In the genomic region with DNA sequence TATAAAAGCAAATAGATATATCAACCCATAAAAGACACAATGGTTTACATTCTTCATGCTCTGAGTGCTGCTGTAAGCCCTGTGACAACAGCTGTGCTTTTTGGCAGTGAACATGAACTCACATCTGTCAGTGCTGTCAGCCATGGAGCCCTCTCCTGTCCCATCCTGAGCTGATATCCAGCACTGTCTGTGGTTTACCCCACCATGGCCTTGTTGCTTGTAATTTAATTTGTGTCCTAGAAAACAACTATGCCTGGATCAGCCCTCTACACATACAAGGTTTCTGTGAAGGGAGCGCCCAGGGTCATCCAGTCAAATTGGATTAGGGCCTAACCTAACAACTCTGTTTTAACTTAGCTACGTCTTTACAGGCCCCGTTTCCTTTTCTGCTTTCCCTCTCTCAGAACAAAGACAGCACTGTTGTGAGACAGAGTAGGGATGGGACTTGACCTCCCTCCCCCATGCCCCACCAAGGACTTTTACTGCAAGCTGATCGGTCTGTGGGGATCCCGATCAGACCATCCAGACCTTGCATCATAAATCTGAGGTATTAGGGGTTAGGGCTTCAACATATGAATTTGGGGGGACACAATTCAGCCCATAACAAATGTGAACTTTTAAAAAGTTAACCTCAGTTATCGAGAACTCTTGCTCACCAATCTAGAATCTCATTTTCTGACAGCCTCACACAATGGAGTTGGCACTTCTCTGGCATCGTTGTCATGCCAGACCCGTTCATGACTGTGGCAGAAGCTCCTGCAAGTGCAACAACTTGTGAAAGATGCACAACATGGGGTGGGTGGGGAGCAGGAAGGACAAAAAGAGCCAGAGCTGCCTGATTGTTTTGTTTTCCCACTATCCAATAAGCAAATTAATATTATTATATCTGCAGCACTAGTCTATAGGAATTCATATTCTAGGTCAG, we compare ENCODE assay signal across 1 cellular context.
TF ChIP-seq lines count a peak whose summit lies in the region.

No MANE protein-coding gene starts in this region.

TF ChIP-seq in HepG2, 621 proteins besides CTCF, POLR2A, EP300 and RAD21 (continued from another document and continues in another):
- no peak for TF ChIP-seq MTERF4 (CRISPR knock-in tag; IDR thresholded peaks at IDR 0.05)
- no peak for TF ChIP-seq ZNF468 (CRISPR knock-in tag; IDR thresholded peaks at IDR 0.05)
- no peak for TF ChIP-seq ZNF382 (CRISPR knock-in tag; IDR thresholded peaks at IDR 0.05; ENCODE audit: borderline replicate concordance)
- TF ChIP-seq ZNF441 (CRISPR knock-in tag; IDR thresholded peaks at IDR 0.05; ENCODE audit: borderline replicate concordance), result no peak
- no peak for TF ChIP-seq CHCHD3 (CRISPR knock-in tag; IDR thresholded peaks at IDR 0.05)
- no peak for TF ChIP-seq JDP2 (CRISPR knock-in tag; IDR thresholded peaks at IDR 0.05; ENCODE audit: borderline replicate concordance)
- TF ChIP-seq PPARG (CRISPR knock-in tag; conservative IDR thresholded peaks at IDR 0.05), result 0 out of 2 replicates have a peak, but pooled peaks have one; percentile 40
- no peak; the same call in 1 of the 2 replicates for TF ChIP-seq IKZF5 (CRISPR knock-in tag; IDR thresholded peaks at IDR 0.05)
- TF ChIP-seq, protein P1, sequence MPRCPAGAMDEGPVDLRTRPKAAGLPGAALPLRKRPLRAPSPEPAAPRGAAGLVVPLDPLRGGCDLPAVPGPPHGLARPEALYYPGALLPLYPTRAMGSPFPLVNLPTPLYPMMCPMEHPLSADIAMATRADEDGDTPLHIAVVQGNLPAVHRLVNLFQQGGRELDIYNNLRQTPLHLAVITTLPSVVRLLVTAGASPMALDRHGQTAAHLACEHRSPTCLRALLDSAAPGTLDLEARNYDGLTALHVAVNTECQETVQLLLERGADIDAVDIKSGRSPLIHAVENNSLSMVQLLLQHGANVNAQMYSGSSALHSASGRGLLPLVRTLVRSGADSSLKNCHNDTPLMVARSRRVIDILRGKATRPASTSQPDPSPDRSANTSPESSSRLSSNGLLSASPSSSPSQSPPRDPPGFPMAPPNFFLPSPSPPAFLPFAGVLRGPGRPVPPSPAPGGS (CRISPR knock-in tag; IDR thresholded peaks at IDR 0.05), result no peak
- TF ChIP-seq SETDB1 (CRISPR knock-in tag; IDR thresholded peaks at IDR 0.05; ENCODE audit: borderline replicate concordance), result no peak
- TF ChIP-seq ZNF558 (CRISPR knock-in tag; IDR thresholded peaks at IDR 0.05; ENCODE audit: borderline replicate concordance), result no peak
- TF ChIP-seq SRY (CRISPR knock-in tag; IDR thresholded peaks at IDR 0.05), result no peak
- TF ChIP-seq, protein P2, sequence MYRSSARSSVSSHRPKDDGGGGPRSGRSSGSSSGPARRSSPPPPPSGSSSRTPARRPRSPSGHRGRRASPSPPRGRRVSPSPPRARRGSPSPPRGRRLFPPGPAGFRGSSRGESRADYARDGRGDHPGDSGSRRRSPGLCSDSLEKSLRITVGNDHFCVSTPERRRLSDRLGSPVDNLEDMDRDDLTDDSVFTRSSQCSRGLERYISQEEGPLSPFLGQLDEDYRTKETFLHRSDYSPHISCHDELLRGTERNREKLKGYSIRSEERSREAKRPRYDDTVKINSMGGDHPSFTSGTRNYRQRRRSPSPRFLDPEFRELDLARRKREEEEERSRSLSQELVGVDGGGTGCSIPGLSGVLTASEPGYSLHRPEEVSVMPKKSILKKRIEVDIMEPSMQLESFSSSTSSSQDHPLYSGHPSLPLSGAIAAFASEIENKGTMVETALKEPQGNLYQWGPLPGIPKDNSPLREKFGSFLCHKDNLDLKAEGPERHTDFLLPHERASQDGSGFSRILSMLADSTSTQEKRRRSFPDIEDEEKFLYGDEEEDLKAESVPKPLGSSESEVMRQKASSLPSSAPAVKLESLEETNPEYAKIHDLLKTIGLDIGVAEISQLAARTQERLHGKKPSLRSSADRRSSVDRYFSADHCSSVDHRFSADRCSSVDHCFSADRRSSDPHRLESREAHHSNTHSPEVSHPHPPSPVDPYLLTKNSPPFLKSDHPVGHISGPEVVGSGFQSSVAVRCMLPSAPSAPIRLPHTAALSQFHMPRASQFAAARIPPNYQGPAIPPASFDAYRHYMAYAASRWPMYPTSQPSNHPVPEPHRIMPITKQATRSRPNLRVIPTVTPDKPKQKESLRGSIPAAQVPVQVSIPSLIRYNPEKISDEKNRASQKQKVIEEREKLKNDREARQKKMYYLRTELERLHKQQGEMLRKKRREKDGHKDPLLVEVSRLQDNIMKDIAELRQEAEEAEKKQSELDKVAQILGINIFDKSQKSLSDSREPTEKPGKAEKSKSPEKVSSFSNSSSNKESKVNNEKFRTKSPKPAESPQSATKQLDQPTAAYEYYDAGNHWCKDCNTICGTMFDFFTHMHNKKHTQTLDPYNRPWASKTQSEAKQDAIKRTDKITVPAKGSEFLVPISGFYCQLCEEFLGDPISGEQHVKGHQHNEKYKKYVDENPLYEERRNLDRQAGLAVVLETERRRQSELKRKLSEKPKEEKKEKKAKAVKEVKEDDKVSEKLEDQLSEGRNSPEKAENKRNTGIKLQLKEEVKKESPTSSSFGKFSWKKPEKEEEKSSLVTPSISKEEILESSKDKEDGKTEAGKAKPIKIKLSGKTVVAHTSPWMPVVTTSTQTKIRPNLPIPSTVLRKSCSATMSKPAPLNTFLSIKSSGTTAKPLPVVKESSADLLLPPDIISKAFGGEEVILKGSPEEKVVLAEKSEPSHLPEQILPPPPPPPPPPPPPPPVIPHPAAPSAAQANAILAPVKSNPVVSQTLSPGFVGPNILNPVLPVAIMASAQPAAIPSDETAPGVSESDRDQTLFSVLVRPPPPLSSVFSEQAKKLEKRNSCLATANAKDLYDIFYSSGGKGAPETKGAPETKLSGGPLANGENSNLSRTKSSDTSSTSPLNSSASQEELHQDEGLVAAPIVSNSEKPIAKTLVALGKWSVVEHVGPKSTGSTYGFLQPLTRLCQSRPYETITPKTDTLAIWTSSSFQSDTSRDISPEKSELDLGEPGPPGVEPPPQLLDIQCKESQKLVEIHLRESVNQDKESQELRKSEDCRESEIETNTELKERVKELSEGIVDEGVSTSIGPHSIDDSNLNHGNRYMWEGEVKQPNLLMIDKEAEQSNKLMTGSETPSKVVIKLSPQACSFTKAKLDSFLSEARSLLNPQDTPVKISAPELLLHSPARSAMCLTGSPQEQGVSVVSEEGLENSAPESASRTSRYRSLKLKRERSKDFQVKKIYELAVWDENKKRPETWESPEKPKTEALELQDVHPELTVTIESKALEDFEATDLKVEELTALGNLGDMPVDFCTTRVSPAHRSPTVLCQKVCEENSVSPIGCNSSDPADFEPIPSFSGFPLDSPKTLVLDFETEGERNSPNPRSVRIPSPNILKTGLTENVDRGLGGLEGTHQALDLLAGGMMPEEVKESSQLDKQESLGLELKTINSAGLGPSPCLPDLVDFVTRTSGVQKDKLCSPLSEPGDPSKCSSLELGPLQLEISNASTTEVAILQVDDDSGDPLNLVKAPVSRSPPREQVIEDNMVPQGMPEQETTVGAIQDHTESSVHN (CRISPR knock-in tag; IDR thresholded peaks at IDR 0.05), result no peak
- no peak for TF ChIP-seq MYNN (CRISPR knock-in tag; IDR thresholded peaks at IDR 0.05; ENCODE audit: low read depth)
- no peak for TF ChIP-seq ATAD3A (CRISPR knock-in tag; IDR thresholded peaks at IDR 0.05)
- no peak for TF ChIP-seq NFYB (CRISPR knock-in tag; IDR thresholded peaks at IDR 0.05)
- no peak for TF ChIP-seq RARG (CRISPR knock-in tag; IDR thresholded peaks at IDR 0.05; ENCODE audit: low read depth)
- TF ChIP-seq ZNF510 (CRISPR knock-in tag; IDR thresholded peaks at IDR 0.05; ENCODE audit: low read depth), result no peak
- TF ChIP-seq NR2F1 (CRISPR knock-in tag; IDR thresholded peaks at IDR 0.05), result 0 out of 4 replicates have a peak, but pooled peaks of 1 of the 2 experiments have one; percentile 19
- peak; percentile 47; the same call in 1 of the 2 replicates for TF ChIP-seq ELF3 (CRISPR knock-in tag; IDR thresholded peaks at IDR 0.05)
- no peak for TF ChIP-seq ZNF850 (CRISPR knock-in tag; conservative IDR thresholded peaks at IDR 0.05)
- TF ChIP-seq RXRB (CRISPR knock-in tag; IDR thresholded peaks at IDR 0.05; ENCODE audit: borderline replicate concordance), result peak; percentile 67; the same call in 1 of the 2 replicates
- no peak for TF ChIP-seq DR1 (CRISPR knock-in tag; IDR thresholded peaks at IDR 0.05)
- no peak for TF ChIP-seq GABPB1 (CRISPR knock-in tag; IDR thresholded peaks at IDR 0.05)
- peak; percentile 92 for TF ChIP-seq GATAD2A (CRISPR knock-in tag; IDR thresholded peaks at IDR 0.05)
- TF ChIP-seq ZNF136 (CRISPR knock-in tag; IDR thresholded peaks at IDR 0.05; ENCODE audit: low read depth), result no peak
- no peak for TF ChIP-seq PHB2 (IDR thresholded peaks at IDR 0.05; ENCODE audit: partially characterized antibody)
- TF ChIP-seq GATA4 (IDR thresholded peaks at IDR 0.05; ENCODE audit: borderline replicate concordance, low read depth), result no peak
- TF ChIP-seq STAT5B (CRISPR knock-in tag; IDR thresholded peaks at IDR 0.05), result no peak
- TF ChIP-seq SRSF4 (IDR thresholded peaks at IDR 0.05; ENCODE audit: low read depth, low read length, poor library complexity, severe bottlenecking), result no peak
- TF ChIP-seq ZNF746 (CRISPR knock-in tag; IDR thresholded peaks at IDR 0.05), result no peak
- TF ChIP-seq, protein P3, sequence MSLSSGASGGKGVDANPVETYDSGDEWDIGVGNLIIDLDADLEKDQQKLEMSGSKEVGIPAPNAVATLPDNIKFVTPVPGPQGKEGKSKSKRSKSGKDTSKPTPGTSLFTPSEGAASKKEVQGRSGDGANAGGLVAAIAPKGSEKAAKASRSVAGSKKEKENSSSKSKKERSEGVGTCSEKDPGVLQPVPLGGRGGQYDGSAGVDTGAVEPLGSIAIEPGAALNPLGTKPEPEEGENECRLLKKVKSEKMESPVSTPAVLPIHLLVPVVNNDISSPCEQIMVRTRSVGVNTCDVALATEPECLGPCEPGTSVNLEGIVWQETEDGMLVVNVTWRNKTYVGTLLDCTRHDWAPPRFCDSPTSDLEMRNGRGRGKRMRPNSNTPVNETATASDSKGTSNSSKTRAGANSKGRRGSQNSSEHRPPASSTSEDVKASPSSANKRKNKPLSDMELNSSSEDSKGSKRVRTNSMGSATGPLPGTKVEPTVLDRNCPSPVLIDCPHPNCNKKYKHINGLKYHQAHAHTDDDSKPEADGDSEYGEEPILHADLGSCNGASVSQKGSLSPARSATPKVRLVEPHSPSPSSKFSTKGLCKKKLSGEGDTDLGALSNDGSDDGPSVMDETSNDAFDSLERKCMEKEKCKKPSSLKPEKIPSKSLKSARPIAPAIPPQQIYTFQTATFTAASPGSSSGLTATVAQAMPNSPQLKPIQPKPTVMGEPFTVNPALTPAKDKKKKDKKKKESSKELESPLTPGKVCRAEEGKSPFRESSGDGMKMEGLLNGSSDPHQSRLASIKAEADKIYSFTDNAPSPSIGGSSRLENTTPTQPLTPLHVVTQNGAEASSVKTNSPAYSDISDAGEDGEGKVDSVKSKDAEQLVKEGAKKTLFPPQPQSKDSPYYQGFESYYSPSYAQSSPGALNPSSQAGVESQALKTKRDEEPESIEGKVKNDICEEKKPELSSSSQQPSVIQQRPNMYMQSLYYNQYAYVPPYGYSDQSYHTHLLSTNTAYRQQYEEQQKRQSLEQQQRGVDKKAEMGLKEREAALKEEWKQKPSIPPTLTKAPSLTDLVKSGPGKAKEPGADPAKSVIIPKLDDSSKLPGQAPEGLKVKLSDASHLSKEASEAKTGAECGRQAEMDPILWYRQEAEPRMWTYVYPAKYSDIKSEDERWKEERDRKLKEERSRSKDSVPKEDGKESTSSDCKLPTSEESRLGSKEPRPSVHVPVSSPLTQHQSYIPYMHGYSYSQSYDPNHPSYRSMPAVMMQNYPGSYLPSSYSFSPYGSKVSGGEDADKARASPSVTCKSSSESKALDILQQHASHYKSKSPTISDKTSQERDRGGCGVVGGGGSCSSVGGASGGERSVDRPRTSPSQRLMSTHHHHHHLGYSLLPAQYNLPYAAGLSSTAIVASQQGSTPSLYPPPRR (CRISPR knock-in tag; IDR thresholded peaks at IDR 0.05; ENCODE audit: borderline replicate concordance), result no peak
- TF ChIP-seq HNF4A (CRISPR knock-in tag; IDR thresholded peaks at IDR 0.05), result no peak; the same call in none of the 2 replicates
- TF ChIP-seq ZNF556 (CRISPR knock-in tag; IDR thresholded peaks at IDR 0.05; ENCODE audit: borderline replicate concordance), result no peak
- peak; percentile 70; the same call in 1 of the 2 replicates for TF ChIP-seq THRA (CRISPR knock-in tag; IDR thresholded peaks at IDR 0.05; ENCODE audit: borderline replicate concordance)
- no peak for TF ChIP-seq ATF7 (IDR thresholded peaks at IDR 0.05)
- TF ChIP-seq ATF7 (CRISPR knock-in tag; IDR thresholded peaks at IDR 0.05), result no peak
- TF ChIP-seq ZNF747 (CRISPR knock-in tag; IDR thresholded peaks at IDR 0.05; ENCODE audit: borderline replicate concordance), result no peak
- TF ChIP-seq SMC3 (IDR thresholded peaks at IDR 0.05; ENCODE audit: low read length), result 0 out of 2 replicates have a peak, but pooled peaks have one; percentile 9
- no peak for TF ChIP-seq RBFOX2 (IDR thresholded peaks at IDR 0.05; ENCODE audit: low read depth, low read length)
- no peak for TF ChIP-seq ZNF234 (CRISPR knock-in tag; conservative IDR thresholded peaks at IDR 0.05)
- TF ChIP-seq ZNF792 (CRISPR knock-in tag; IDR thresholded peaks at IDR 0.05), result 0 out of 2 replicates have a peak, but pooled peaks have one; percentile 60
- no peak for TF ChIP-seq AGO2 (optimal IDR thresholded peaks at IDR 0.05; ENCODE audit: low read depth, low read length)
